ENCODE assay signal across 19 cellular contexts in genomic region chr2:26020214-26020613, GRCh38.
"Had no signal": no experiment of that assay in that cellular context is flagged by ENCODE, and none has a peak within 500 bp of the region (broad histone marks: within the 10 kb centered on the region; RNA-seq: fewer than 3 reads in every experiment).

No MANE protein-coding gene starts in this region.

- H3K4me3 ChIP-seq: gastroesophageal sphincter, left ventricle myocardium inferior, right atrium auricular region, suprapubic skin, upper lobe of left lung had no signal

- H3K9me3 ChIP-seq: gastroesophageal sphincter, left ventricle myocardium inferior, right atrium auricular region, suprapubic skin, upper lobe of left lung had no signal

- DNase-seq: activated CD4-positive, alpha-beta T cell treated with anti-CD3 and anti-CD28 coated beads, Interleukin-2, amount 10 ng/mL, durations not matched to agents 7 days and 5 days; activated CD4-positive, CD25-positive, alpha-beta regulatory T cell; activated CD8-positive, alpha-beta memory T cell treated with anti-CD3 and anti-CD28 coated beads, Interleukin-2, amount 50 U/mL, for 48 hours; activated naive CD8-positive, alpha-beta T cell treated with anti-CD3 and anti-CD28 coated beads for 36 hours; activated T-cell treated with anti-CD3 and anti-CD28 coated beads, Interleukin-2, amount 50 U/mL, for 72 hours; amygdala; brain microvascular endothelial cell; effector memory CD4-positive, alpha-beta T cell; islet precursor cell; left ventricle myocardium inferior; naive thymus-derived CD8-positive, alpha-beta T cell; small intestine; stimulated activated CD4-positive, alpha-beta T cell treated with anti-CD3 and anti-CD28 coated beads, Interleukin-4, amount 100 ng/mL, for 24 hours; SW 1271; upper lobe of left lung had no signal

- H3K36me3 ChIP-seq: brain microvascular endothelial cell, gastroesophageal sphincter, left ventricle myocardium inferior, right atrium auricular region, suprapubic skin, upper lobe of left lung had no signal

- FAIRE-seq: small intestine had no signal

- H3K27me3 ChIP-seq: brain microvascular endothelial cell, gastroesophageal sphincter, right atrium auricular region, suprapubic skin, upper lobe of left lung had no signal

- ATAC-seq: activated T-cell treated with anti-CD3 and anti-CD28 coated beads, Interleukin-2, amount 50 U/mL, for 72 hours; gastroesophageal sphincter; naive thymus-derived CD8-positive, alpha-beta T cell had no signal

- H3K27ac ChIP-seq: brain microvascular endothelial cell, epithelial cell of prostate, gastroesophageal sphincter, left ventricle myocardium inferior, right atrium auricular region, suprapubic skin, upper lobe of left lung had no signal
